In genomic region chr2:119826370-119826961, GRCh38 we compare ENCODE assay signal across 7 cellular contexts.
A peak's percentile ranks its signal among the peaks of the same experiment; 100 is the strongest.
DNase-seq lines count a peak whose midpoint lies in the region; ATAC-seq and TF ChIP-seq lines count a peak whose summit lies in the region.

No MANE protein-coding gene starts in this region.

- DNase-seq in DMS 273 treated with DMSO at 0.1 percent for 48 hours (lab: John Stamatoyannopoulos, UW) (peak; percentile 16), M059J (ENCODE audit: low read depth) (peak; percentile 48), activated T-cell treated with anti-CD3 and anti-CD28 coated beads for 48 hours (ENCODE audit: low read depth) (peak; percentile 19), heart right ventricle (no peak), LoVo (ENCODE audit: low spot score) (no peak)
- DNase-seq in stimulated activated CD4-positive, alpha-beta T cell treated with anti-CD3 and anti-CD28 coated beads, Interleukin-15, amount 100 ng/mL, for 24 hours: peak; percentile 44

- no peaks in the 10 kb centered on the region for H3K27me3 ChIP-seq in heart right ventricle

- ATAC-seq in GM19328 (IDR thresholded peaks at IDR 0.05; ENCODE audit: unreplicated experiment): peak; percentile 69
- ATAC-seq in heart right ventricle: peak in 3 of 8 donors; percentile 57 to 59 (median 57)

- H3K4me3 ChIP-seq in heart right ventricle: no peak overlapping the region

- peak in 8 of 9 donors; percentile 17 to 72 (median 58) for TF ChIP-seq CTCF in heart right ventricle (IDR thresholded peaks at IDR 0.05)

- WGBS in heart right ventricle, 2 donors: 74 to 76% methylated on average over 5 of the region's 5 CpGs

- H3K9me3 ChIP-seq in heart right ventricle: peaks cover 0 to 15% (median 0%) of the 10 kb centered on the region in 11 donors

- peaks cover 0 to 21% (median 7%) of the 10 kb centered on the region in 9 donors for H3K4me1 ChIP-seq in heart right ventricle

- no peak overlapping the region for H3K27ac ChIP-seq in heart right ventricle

- intact Hi-C loops in heart right ventricle (cut with DNase I): loop anchor here in 5 of 10 donors (2.0 to 5.0 kb wide), 4 partner anchors 70 to 124 kb away; no protein-coding TSS in a partner anchor

- H3K36me3 ChIP-seq in heart right ventricle: peaks cover 0 to 6% (median 0%) of the 10 kb centered on the region in 9 donors

Comparison
In these comparisons a context has a peak if more than half of its experiments do, and no peak if none do; other contexts are left out.
1. DNase-seq: peak in DMS 273 treated with DMSO at 0.1 percent for 48 hours (single experiment), M059J (single experiment), activated T-cell treated with anti-CD3 and anti-CD28 coated beads for 48 hours (single experiment) and stimulated activated CD4-positive, alpha-beta T cell treated with anti-CD3 and anti-CD28 coated beads, Interleukin-15, amount 100 ng/mL, for 24 hours (single experiment); none in heart right ventricle (0 of 2) and LoVo (single experiment).